ENCODE assay signal across 19 cellular contexts in the genomic region with DNA sequence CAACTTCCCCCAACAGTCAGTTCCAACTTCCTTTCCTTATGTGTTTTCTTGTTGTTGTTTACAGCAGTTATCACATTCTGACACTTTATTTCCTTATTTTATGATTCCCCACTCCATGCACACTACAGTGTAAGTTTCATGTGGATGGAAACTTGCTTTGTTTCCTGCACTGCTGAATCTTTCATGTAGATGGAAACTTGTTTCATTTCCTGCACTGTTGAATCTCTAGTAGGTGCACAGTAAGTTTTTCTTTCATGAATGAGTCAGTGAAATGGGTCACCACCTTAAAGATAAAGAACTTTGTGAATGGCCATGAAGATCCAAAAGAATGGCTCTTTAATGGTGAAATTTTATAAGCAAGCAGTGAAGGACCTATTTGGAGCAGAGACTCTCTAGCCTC.
DNase-seq lines count a peak whose midpoint lies in the region; ATAC-seq, FAIRE-seq and TF ChIP-seq lines count a peak whose summit lies in the region.
"Had no signal": no experiment of that assay in that cellular context is flagged by ENCODE, and none has a peak within 500 bp of the region (broad histone marks: within the 10 kb centered on the region; RNA-seq: fewer than 3 reads in every experiment).

No MANE protein-coding gene starts in this region.

- peaks cover 0 to 2% (median 0%) of the 10 kb centered on the region in 7 donors for H3K9me3 Mint-ChIP-seq in CD14-positive monocyte
- H3K9me3 Mint-ChIP-seq in activated T-helper 17 cell treated with anti-CD3 and anti-CD28 coated beads, Interleukin-2, amount 50 U/mL, for 72 hours, result no peaks in the 10 kb centered on the region
- no peaks in the 10 kb centered on the region for H3K9me3 Mint-ChIP-seq in natural killer cell

- DNase-seq in CD14-positive monocyte (ENCODE audit: low spot score), result no peak
- no peak for DNase-seq in GM19239 (ENCODE audit: insufficient read length, low spot score)
- no peak for DNase-seq in natural killer cell
- DNase-seq in anterior cingulate cortex (lab: John Stamatoyannopoulos, UW), result no peak
- DNase-seq in NCI-H2171 treated with DMSO at 0.1 percent for 48 hours (lab: John Stamatoyannopoulos, UW), result no peak
- no peak for DNase-seq in DMS153 (lab: John Stamatoyannopoulos, UW)
- DNase-seq: caudate nucleus, dorsolateral prefrontal cortex, NCI-H1092, NCI-H1930, NCI-H226, pancreas, right cardiac atrium, SJCRH30 had no signal

- H3K4me3 Mint-ChIP-seq in CD14-positive monocyte (no peak overlapping the region), natural killer cell (peak overlapping the region; percentile 21)
- H3K4me3 Mint-ChIP-seq in activated T-helper 17 cell treated with anti-CD3 and anti-CD28 coated beads, Interleukin-2, amount 50 U/mL, for 72 hours, result peak overlapping the region; percentile 7

- H3K36me3 Mint-ChIP-seq in CD14-positive monocyte (peaks cover 16 to 29% of the 10 kb centered on the region in 2 donors), natural killer cell (no peaks in the 10 kb centered on the region)
- peaks cover 12% of the 10 kb centered on the region for H3K36me3 Mint-ChIP-seq in activated T-helper 17 cell treated with anti-CD3 and anti-CD28 coated beads, Interleukin-2, amount 50 U/mL, for 72 hours (ENCODE audit: low read depth)

- H3K27ac Mint-ChIP-seq in CD14-positive monocyte (peak overlapping the region in 4 of 7 donors; percentile 1 to 83 (median 80)), natural killer cell (peak overlapping the region; percentile 22 to 45)
- peak overlapping the region; percentile 8 for H3K27ac Mint-ChIP-seq in activated T-helper 17 cell treated with anti-CD3 and anti-CD28 coated beads, Interleukin-2, amount 50 U/mL, for 72 hours

- ATAC-seq in activated T-helper 17 cell treated with anti-CD3 and anti-CD28 coated beads, Interleukin-2, amount 50 U/mL, for 72 hours (replicated peaks), result peak; percentile 70
- peak in 1 of 3 donors; percentile 30 for ATAC-seq in natural killer cell
- no peak for ATAC-seq in HG02763 (IDR thresholded peaks at IDR 0.05; ENCODE audit: unreplicated experiment)
- ATAC-seq: Panc1, pancreas, right cardiac atrium had no signal

- H3K27me3 Mint-ChIP-seq in CD14-positive monocyte (ENCODE audit: low read depth in 3 of 3) (no peaks in the 10 kb centered on the region), natural killer cell (ENCODE audit: low read depth in 2 of 2) (no peaks in the 10 kb centered on the region)
- no peaks in the 10 kb centered on the region for H3K27me3 Mint-ChIP-seq in activated T-helper 17 cell treated with anti-CD3 and anti-CD28 coated beads, Interleukin-2, amount 50 U/mL, for 72 hours

- intact Hi-C loops in CD14-positive monocyte (cut with micrococcal nuclease) (no loop called here), natural killer cell (cut with micrococcal nuclease) (no loop called here)

- FAIRE-seq in GM19239 (lab: Jason Lieb, UNC), result peak; percentile 79
- FAIRE-seq: HTR-8/SVneo, islet of Langerhans, pancreas had no signal

- TF ChIP-seq CTCF in CD14-positive monocyte (IDR thresholded peaks at IDR 0.05) (no peak), natural killer cell (IDR thresholded peaks at IDR 0.05) (no peak)

- peaks cover 35% of the 10 kb centered on the region for H3K4me1 Mint-ChIP-seq in CD14-positive monocyte
- H3K4me1 Mint-ChIP-seq in activated T-helper 17 cell treated with anti-CD3 and anti-CD28 coated beads, Interleukin-2, amount 50 U/mL, for 72 hours, result peaks cover 28% of the 10 kb centered on the region
- peaks cover 67 to 75% of the 10 kb centered on the region in 2 donors for H3K4me1 Mint-ChIP-seq in natural killer cell

Comparison
In these comparisons a context has a peak if more than half of its experiments do, and no peak if none do; other contexts are left out.
1. H3K27ac Mint-ChIP-seq: peak in every context shown above with its lines; median percentile 80 in CD14-positive monocyte; 34 in natural killer cell; 8 in activated T-helper 17 cell treated with anti-CD3 and anti-CD28 coated beads, Interleukin-2, amount 50 U/mL, for 72 hours.
2. H3K4me3 Mint-ChIP-seq: peak in activated T-helper 17 cell treated with anti-CD3 and anti-CD28 coated beads, Interleukin-2, amount 50 U/mL, for 72 hours (single experiment) and natural killer cell (single experiment); none in CD14-positive monocyte (0 of 2).